Comparison of ENCODE assay signal across 15 cellular contexts in the genomic region with DNA sequence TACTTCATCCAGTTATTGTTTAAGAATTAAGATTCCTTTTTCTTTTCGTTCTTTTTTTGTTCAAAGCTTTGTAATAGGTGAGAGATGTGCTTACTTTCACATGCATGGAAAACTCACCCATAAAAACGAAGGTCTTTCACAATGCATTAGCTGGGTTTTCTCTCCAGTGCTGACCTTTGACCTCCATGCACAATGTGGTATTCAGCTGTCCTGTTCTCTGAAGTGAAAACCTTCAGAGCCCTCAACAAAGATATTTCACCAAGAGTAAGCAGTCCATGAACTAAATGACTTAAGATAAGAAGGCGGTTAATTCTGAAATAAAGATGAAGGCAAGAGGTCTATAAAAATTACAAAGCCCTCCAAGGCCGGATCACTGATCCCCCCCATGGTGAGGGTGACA.
DNase-seq lines count a peak whose midpoint lies in the region; ATAC-seq and TF ChIP-seq lines count a peak whose summit lies in the region.
"Had no signal": no experiment of that assay in that cellular context is flagged by ENCODE, and none has a peak within 500 bp of the region (broad histone marks: within the 10 kb centered on the region; RNA-seq: fewer than 3 reads in every experiment).

No MANE protein-coding gene starts in this region.

- H3K27ac ChIP-seq in cardiac muscle cell (peak overlapping the region; percentile 91), mammary epithelial cell (ENCODE audit: insufficient read depth, low read depth, low read length) (peak overlapping the region; percentile 51), thyroid gland (peak overlapping the region in 2 of 3 donors; percentile 9 to 82)
- H3K27ac ChIP-seq: gastroesophageal sphincter had no signal

- TSS peak; percentile 26 for BruUV-seq in mammary epithelial cell (replicated peaks; lab: Mats Ljungman, UMichigan)

- 69% methylated on average over 4 of the region's 4 CpGs for WGBS in mammary epithelial cell (ENCODE audit: low coverage, missing lambda C conversion rate)
- 56 to 58% methylated on average over 4 of the region's 4 CpGs for WGBS in thyroid gland, 2 donors

- intact Hi-C loops in Right ventricle myocardium inferior (cut with DNase I) (no loop called here), mammary epithelial cell (cut with micrococcal nuclease) (loop anchor here (2.0 to 5.0 kb wide), 2 partner anchors 33 to 40 kb away; no protein-coding TSS in a partner anchor), thyroid gland (cut with DNase I) (no loop called here), sciatic nerve (cut with DNase I) (no loop called here)

- H2AFZ ChIP-seq in mammary epithelial cell (ENCODE audit: low read depth, low read length) = no peak overlapping the region

- H3K36me3 ChIP-seq in cardiac muscle cell = no peaks in the 10 kb centered on the region
- H3K36me3 ChIP-seq in mammary epithelial cell (ENCODE audit: insufficient read depth, low read length) = no peaks in the 10 kb centered on the region
- H3K36me3 ChIP-seq in thyroid gland = no peaks in the 10 kb centered on the region
- H3K36me3 ChIP-seq: gastroesophageal sphincter had no signal

- TF ChIP-seq CTCF in cardiac muscle cell (IDR thresholded peaks at IDR 0.05; ENCODE audit: low read depth, low read length) (no peak), mammary epithelial cell (conservative IDR thresholded peaks at IDR 0.05 in 1 of 2, IDR thresholded peaks at IDR 0.05 in 1 of 2; ENCODE audit: extremely low read depth in 1 of 2, insufficient read depth in 1 of 2, low read depth in 1 of 2, low read length in 2 of 2) (no peak), thyroid gland (IDR thresholded peaks at IDR 0.05) (no peak)

- H3K4me3 ChIP-seq in cardiac muscle cell (no peak overlapping the region), mammary epithelial cell (replicated peaks in 1 of 3; ENCODE audit: insufficient read depth in 1 of 3, low read depth in 2 of 3, low read length in 3 of 3) (no peak overlapping the region), thyroid gland (replicated peaks in 1 of 3) (no peak overlapping the region)
- H3K4me3 ChIP-seq: gastroesophageal sphincter had no signal

- TF ChIP-seq POLR2A in thyroid gland (IDR thresholded peaks at IDR 0.05) = no peak

- no peaks in the 10 kb centered on the region for H4K20me1 ChIP-seq in mammary epithelial cell (ENCODE audit: insufficient read depth, low read length)

- H3K79me2 ChIP-seq in mammary epithelial cell (ENCODE audit: insufficient read depth, low read length) = peaks cover 96% of the 10 kb centered on the region

- DNase-seq in cardiac muscle cell (ENCODE audit: low read depth in 1 of 2, low spot score in 1 of 2) (peak; percentile 61 to 64), Right ventricle myocardium inferior (ENCODE audit: missing footprints) (no peak), mammary epithelial cell (no peak), iris pigment epithelial cell (ENCODE audit: low read depth) (peak; percentile 86), thyroid gland (no peak), SHP77 (lab: John Stamatoyannopoulos, UW) (no peak), sciatic nerve (ENCODE audit: low spot score) (no peak)
- DNase-seq: ACHN; activated CD4-positive, alpha-beta memory T cell treated with anti-CD3 and anti-CD28 coated beads, Interleukin-2, amount 10 ng/mL, durations not matched to agents 7 days and 5 days; activated naive CD4-positive, alpha-beta T cell; COR-L47; left colon; OCI-M1 had no signal

- CTCF ChIA-PET in mammary epithelial cell (lab: Charles Lee; ENCODE audit: low non-redundant PET) = no interaction called here

- in situ Hi-C loops in mammary epithelial cell (cut with MboI; ENCODE audit: low sequenced_read_pairs in 2 of 2) = no loop called here

- ATAC-seq in Right ventricle myocardium inferior (no peak), sciatic nerve (no peak), GM19324 (IDR thresholded peaks at IDR 0.05; ENCODE audit: low FRiP score, unreplicated experiment) (no peak)
- ATAC-seq: gastroesophageal sphincter, left colon had no signal

- H3K4me1 ChIP-seq in cardiac muscle cell (ENCODE audit: low read depth) = peaks cover 90% of the 10 kb centered on the region
- H3K4me1 ChIP-seq in mammary epithelial cell (ENCODE audit: insufficient read depth, low read length) = peaks cover 88% of the 10 kb centered on the region
- H3K4me1 ChIP-seq in thyroid gland = peaks cover 34 to 80% of the 10 kb centered on the region in 2 donors

- dilution Hi-C loops in mammary epithelial cell (cut with HindIII; ENCODE audit: low sequenced_read_pairs) = no loop called here

- no peaks in the 10 kb centered on the region for H3K9me3 ChIP-seq in cardiac muscle cell (ENCODE audit: low read depth)
- H3K9me3 ChIP-seq in mammary epithelial cell (replicated peaks; ENCODE audit: insufficient read depth, low read length) = no peaks in the 10 kb centered on the region
- no peaks in the 10 kb centered on the region for H3K9me3 ChIP-seq in thyroid gland
- H3K9me3 ChIP-seq: gastroesophageal sphincter had no signal

- H3K9ac ChIP-seq in mammary epithelial cell (ENCODE audit: insufficient read depth, low read length) = no peak overlapping the region

- H3K27me3 ChIP-seq in cardiac muscle cell (no peaks in the 10 kb centered on the region), mammary epithelial cell (ENCODE audit: insufficient read depth, low read length) (no peaks in the 10 kb centered on the region), thyroid gland (no peaks in the 10 kb centered on the region)
- H3K27me3 ChIP-seq: gastroesophageal sphincter had no signal

- peak overlapping the region; percentile 27 for H3K4me2 ChIP-seq in mammary epithelial cell (ENCODE audit: insufficient read depth, low read depth, low read length)

Comparison
In these comparisons a context has a peak if more than half of its experiments do, and no peak if none do; other contexts are left out.
1. DNase-seq: peak in cardiac muscle cell (2 of 2) and iris pigment epithelial cell (single experiment); none in Right ventricle myocardium inferior (single experiment), mammary epithelial cell (single experiment), thyroid gland (0 of 2), SHP77 (0 of 2) and sciatic nerve (single experiment).
2. Peak in every context shown above with its lines, with median percentiles within 50 percentile points of each other: H3K27ac ChIP-seq.